In genomic region chr9:6114424-6114823, GRCh38 we compare ENCODE assay signal across 9 cellular contexts.
"Had no signal": no experiment of that assay in that cellular context is flagged by ENCODE, and none has a peak within 500 bp of the region (broad histone marks: within the 10 kb centered on the region; RNA-seq: fewer than 3 reads in every experiment).

No MANE protein-coding gene starts in this region.

- H3K4me1 Mint-ChIP-seq: IgD-negative memory B cell had no signal

- H2AFZ ChIP-seq: GM23338 had no signal

- ATAC-seq: GM23338, HCT116, HepG2 had no signal

- H3K9me3 ChIP-seq: HAP-1 had no signal

- FAIRE-seq: HepG2 had no signal

- H3K27me3 Mint-ChIP-seq: IgD-negative memory B cell had no signal

- H3K4me3 Mint-ChIP-seq: GM23338, HFFc6 had no signal

- H3K4me1 ChIP-seq: HAP-1 had no signal

- H3K4me2 ChIP-seq: GM23338 had no signal

- H3K27ac ChIP-seq: HL-60 had no signal

- DNase-seq: H7, HFFc6, KBM-7 had no signal

- H3K36me3 Mint-ChIP-seq: IgD-negative memory B cell had no signal

- H3K9me3 Mint-ChIP-seq: HFFc6 had no signal

- H3K27ac Mint-ChIP-seq: GM23338, HFFc6, IgD-negative memory B cell had no signal

- H3K4me3 ChIP-seq: GM23338, HAP-1 had no signal

- H3K36me3 ChIP-seq: HAP-1 had no signal
